In the genomic region with DNA sequence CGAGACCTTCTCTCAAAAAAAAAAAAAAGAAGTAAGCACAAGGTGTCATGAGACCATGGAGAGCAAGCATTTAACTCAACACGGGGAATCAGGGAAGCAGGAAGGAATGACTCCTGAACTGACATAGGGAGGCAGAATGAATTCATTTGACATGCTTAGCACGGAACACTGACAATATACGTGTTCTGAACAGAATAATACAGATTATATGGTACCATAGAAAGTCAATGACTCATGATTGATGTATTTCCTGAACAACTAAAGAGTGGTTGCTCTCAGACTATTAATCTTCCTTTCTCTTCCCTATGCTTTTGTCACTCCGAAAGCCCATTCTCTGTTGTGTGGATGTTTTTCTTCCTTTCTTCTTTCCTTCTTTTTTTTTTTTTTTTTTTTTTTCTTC, we compare ENCODE assay signal across 14 cellular contexts. TPM values are rescaled to one million over a fixed set of nuclear protein-coding genes. Genes with fewer than 3 reads are reported as not detected.
DNase-seq lines count a peak whose midpoint lies in the region; ATAC-seq, FAIRE-seq and TF ChIP-seq lines count a peak whose summit lies in the region.
"Had no signal": no experiment of that assay in that cellular context is flagged by ENCODE, and none has a peak within 500 bp of the region (broad histone marks: within the 10 kb centered on the region; RNA-seq: fewer than 3 reads in every experiment).

No MANE protein-coding gene starts in this region.

- no peak for DNase-seq in H54 (ENCODE audit: insufficient read length, low spot score)
- DNase-seq in RKO (ENCODE audit: low spot score) = peak; percentile 41
- DNase-seq in epithelial cell of esophagus (ENCODE audit: low read depth) = peak; percentile 58
- DNase-seq in renal cortical epithelial cell (ENCODE audit: low read depth) = peak; percentile 2
- DNase-seq in substantia nigra (lab: John Stamatoyannopoulos, UW) = no peak
- DNase-seq: activated CD4-positive, alpha-beta T cell treated with anti-CD3 and anti-CD28 coated beads, Interleukin-2, amount 10 ng/mL, durations not matched to agents 7 days and 5 days; activated effector memory CD4-positive, alpha-beta T cell treated with Interleukin-2 at 50 U/mL for 16 hours; central memory CD4-positive, alpha-beta T cell; left lung; nucleus accumbens; stimulated activated CD4-positive, alpha-beta T cell treated with anti-CD3 and anti-CD28 coated beads, Interleukin-4, amount 100 ng/mL, for 24 hours; T-helper 1 cell had no signal

- no peak for TF ChIP-seq POLR2A in H54 (IDR thresholded peaks at IDR 0.05; ENCODE audit: low read depth, low read length)

- H3K4me3 ChIP-seq in epithelial cell of esophagus (ENCODE audit: low read length) = no peak overlapping the region
- H3K4me3 ChIP-seq: left lung had no signal

- ATAC-seq in GM21723 (IDR thresholded peaks at IDR 0.05; ENCODE audit: unreplicated experiment) = no peak
- no peak for ATAC-seq in HG03460 (IDR thresholded peaks at IDR 0.05; ENCODE audit: unreplicated experiment)
- ATAC-seq: left lung had no signal

- FAIRE-seq in H54 (lab: Jason Lieb, UNC) = peak; percentile 27

- no peak overlapping the region for H3K27ac ChIP-seq in substantia nigra (ENCODE audit: low read depth, low read length, poor library complexity, severe bottlenecking)
- H3K27ac ChIP-seq: left lung had no signal

- TF ChIP-seq CTCF in epithelial cell of esophagus (IDR thresholded peaks at IDR 0.05; ENCODE audit: insufficient read depth, low read depth, low read length, missing control alignments) = no peak

RNA-seq across cellular contexts. Expression of a gene that starts 20.6 kb away (rescaled TPM):
- total RNA-seq in renal cortical epithelial cell = not detected in 2 replicates
- total RNA-seq: activated CD4-positive, alpha-beta T cell treated with anti-CD3 and anti-CD28 coated beads, Interleukin-2, amount 10 ng/mL, durations not matched to agents 7 days and 5 days had no signal

Comparison
In these comparisons a context has a peak if more than half of its experiments do, and no peak if none do; other contexts are left out.
1. DNase-seq: peak in RKO (single experiment), epithelial cell of esophagus (single experiment) and renal cortical epithelial cell (single experiment); none in H54 (single experiment) and substantia nigra (0 of 49).